Comparison of ENCODE assay signal across 11 cellular contexts in genomic region chr6:139334791-139335446, GRCh38. TPM values are rescaled to one million over a fixed set of nuclear protein-coding genes. Genes with fewer than 3 reads are reported as not detected.
A peak's percentile ranks its signal among the peaks of the same experiment; 100 is the strongest.
DNase-seq lines count a peak whose midpoint lies in the region; ATAC-seq and TF ChIP-seq lines count a peak whose summit lies in the region.
"Had no signal": no experiment of that assay in that cellular context is flagged by ENCODE, and none has a peak within 500 bp of the region (broad histone marks: within the 10 kb centered on the region; RNA-seq: fewer than 3 reads in every experiment).

No MANE protein-coding gene starts in this region.

- no peaks in the 10 kb centered on the region for H4K20me1 ChIP-seq in SK-N-SH (ENCODE audit: insufficient read depth)

- H3K79me2 ChIP-seq in SK-N-SH (ENCODE audit: insufficient read depth), result no peaks in the 10 kb centered on the region

- H3K4me2 ChIP-seq in SK-N-SH (peak overlapping the region; percentile 33; the same call in 1 of the 2 replicates), mesenchymal stem cell (ENCODE audit: low read length, poor library complexity, severe bottlenecking) (no peak overlapping the region)

- H2BK120ac ChIP-seq in mesenchymal stem cell (ENCODE audit: low read depth, low read length), result no peak overlapping the region

- no peak for TF ChIP-seq POLR2A in lower leg skin (IDR thresholded peaks at IDR 0.05)

- H3K9me3 ChIP-seq in SK-N-SH (no peaks in the 10 kb centered on the region), mesenchymal stem cell (ENCODE audit: control insufficient read depth, low read length) (no peaks in the 10 kb centered on the region), aorta (ENCODE audit: control insufficient read depth, low read length) (no peaks in the 10 kb centered on the region)

- intact Hi-C loops in aorta (cut with DNase I) (loop anchor here in 1 of 2 donors (5.0 kb wide), 1 partner anchor 93 kb away; no protein-coding TSS in a partner anchor), lower leg skin (cut with DNase I; ENCODE audit: low total_unique reads) (no loop called here)

- peaks cover 7% of the 10 kb centered on the region for H3F3A ChIP-seq in SK-N-SH (replicated peaks; ENCODE audit: insufficient read depth)

- no peaks in the 10 kb centered on the region for H3K79me1 ChIP-seq in mesenchymal stem cell (replicated peaks; ENCODE audit: low read length, poor library complexity, severe bottlenecking)

- H3K23ac ChIP-seq in mesenchymal stem cell (ENCODE audit: low read length in 2 of 2), result no peak overlapping the region

- 9% methylated on average over 5 of the region's 5 CpGs for WGBS in SK-N-SH (ENCODE audit: low lambda C conversion rate)
- 89% methylated on average over 5 of the region's 5 CpGs for WGBS in mesenchymal stem cell
- 26 to 32% methylated on average over 5 of the region's 5 CpGs for WGBS in aorta, 2 donors
- WGBS in lower leg skin, 2 donors, result 28 to 35% methylated on average over 5 of the region's 5 CpGs

- H3K18ac ChIP-seq in mesenchymal stem cell (ENCODE audit: low read depth in 1 of 2, low read length in 2 of 2), result no peak overlapping the region

- H2BK12ac ChIP-seq in mesenchymal stem cell (ENCODE audit: low read length in 2 of 2), result no peak overlapping the region

- no peak overlapping the region for H4K8ac ChIP-seq in mesenchymal stem cell (ENCODE audit: low read length)

- no peak overlapping the region for H4K91ac ChIP-seq in mesenchymal stem cell (ENCODE audit: low read length)

- H3K4me3 ChIP-seq in SK-N-SH (ENCODE audit: low read depth in 2 of 2, low read length in 1 of 2) (no peak overlapping the region), mesenchymal stem cell (ENCODE audit: insufficient read depth in 1 of 2, low read depth in 1 of 2, low read length in 2 of 2) (peak overlapping the region in 1 of 2 experiments; percentile 40), aorta (ENCODE audit: low read length in 2 of 2) (no peak overlapping the region), lower leg skin (ENCODE audit: low read depth, poor library complexity, severe bottlenecking) (no peak overlapping the region)

- no peaks in the 10 kb centered on the region for H3K9me2 ChIP-seq in SK-N-SH

- H2AFZ ChIP-seq in SK-N-SH (ENCODE audit: low read depth) (peak overlapping the region; percentile 72), mesenchymal stem cell (ENCODE audit: low read depth, low read length) (no peak overlapping the region)

- H2BK5ac ChIP-seq in mesenchymal stem cell (ENCODE audit: low read depth, low read length, poor library complexity, severe bottlenecking), result no peak overlapping the region

- no peak overlapping the region for H2AK5ac ChIP-seq in mesenchymal stem cell (ENCODE audit: low read length, severe bottlenecking)

- CTCF ChIA-PET in SK-N-SH (lab: Yijun Ruan, JAX), result no interaction called here

- ATAC-seq in SK-N-SH treated with all-trans-retinoic acid at 6 μM for 48 hours (no peak), aorta (ENCODE audit: low FRiP score) (peak; percentile 86), HG03196 (IDR thresholded peaks at IDR 0.05; ENCODE audit: unreplicated experiment) (no peak)

- POLR2A ChIA-PET in SK-N-SH (lab: Yijun Ruan, JAX), result no interaction called here

- H3K4ac ChIP-seq in mesenchymal stem cell (ENCODE audit: low read depth in 1 of 2, low read length in 2 of 2), result no peak overlapping the region

- H3K36me3 ChIP-seq in SK-N-SH (replicated peaks in 1 of 2; ENCODE audit: control insufficient read depth in 1 of 2, insufficient read depth in 2 of 2, low read length in 1 of 2), result no peaks in the 10 kb centered on the region
- no peaks in the 10 kb centered on the region for H3K36me3 ChIP-seq in mesenchymal stem cell (ENCODE audit: control insufficient read depth in 1 of 2, insufficient read depth in 2 of 2, low read depth in 1 of 2, low read length in 2 of 2)
- no peaks in the 10 kb centered on the region for H3K36me3 ChIP-seq in aorta (ENCODE audit: control insufficient read depth in 1 of 2, insufficient read depth in 2 of 2, low read length in 1 of 2)

- TF ChIP-seq CTCF in SK-N-SH (IDR thresholded peaks at IDR 0.05) (no peak), lower leg skin (IDR thresholded peaks at IDR 0.05) (no peak)

- H3K27ac ChIP-seq in SK-N-SH (ENCODE audit: low read depth in 2 of 2, low read length in 1 of 2), result peak overlapping the region in 1 of 2 experiments; percentile 55; a peak in 2 of 4 replicates
- no peak overlapping the region for H3K27ac ChIP-seq in mesenchymal stem cell (ENCODE audit: low read length, poor library complexity, severe bottlenecking)
- H3K27ac ChIP-seq in aorta (ENCODE audit: low read depth in 1 of 2, low read length in 2 of 2), result peak overlapping the region in 1 of 2 donors; percentile 76

- no peak for TF ChIP-seq EP300 in SK-N-SH (IDR thresholded peaks at IDR 0.05; ENCODE audit: borderline replicate concordance in 1 of 2, low read depth in 1 of 2, low read length in 1 of 2)

- no peak overlapping the region for H2BK15ac ChIP-seq in mesenchymal stem cell (ENCODE audit: low read depth, poor library complexity, severe bottlenecking)

- H3K9ac ChIP-seq in SK-N-SH (peak overlapping the region; percentile 19; the same call in 1 of the 2 replicates), mesenchymal stem cell (ENCODE audit: low read length) (peak overlapping the region; percentile 88)

- H3K4me1 ChIP-seq in SK-N-SH (ENCODE audit: control insufficient read depth in 1 of 2, insufficient read depth in 2 of 2, low read depth in 1 of 2, low read length in 1 of 2) (peaks cover 0 to 7% of the 10 kb centered on the region in 2 experiments; a peak in 1 of 4 replicates), mesenchymal stem cell (ENCODE audit: control insufficient read depth, insufficient read depth, low read depth, low read length) (no peaks in the 10 kb centered on the region), aorta (ENCODE audit: control insufficient read depth in 1 of 2, insufficient read depth in 2 of 2, low read length in 2 of 2) (peaks cover 2 to 7% of the 10 kb centered on the region in 2 donors)

- H3K14ac ChIP-seq in mesenchymal stem cell (ENCODE audit: low read length in 2 of 2), result no peak overlapping the region

- DNase-seq in SK-N-SH, result no peak
- DNase-seq in dedifferentiated amniotic fluid mesenchymal stem cell (ENCODE audit: extremely low spot score), result peak; percentile 87
- peak; percentile 42 for DNase-seq in mesenchymal stem cell
- DNase-seq in aorta, result no peak
- no peak for DNase-seq in lower leg skin (ENCODE audit: low spot score in 2 of 2)
- no peak for DNase-seq in nucleus accumbens (lab: John Stamatoyannopoulos, UW)
- DNase-seq: activated CD4-positive, CD25-positive, alpha-beta regulatory T cell treated with anti-CD3 and anti-CD28 coated beads, Interleukin-2, amount 50 U/mL, for 72 hours; caudate nucleus; NCI-H2029 treated with DMSO at 0.1 percent for 48 hours had no signal

- no peak for TF ChIP-seq RAD21 in SK-N-SH (IDR thresholded peaks at IDR 0.05; ENCODE audit: low read length)

- H3K27me3 ChIP-seq in SK-N-SH (ENCODE audit: insufficient read depth) (no peaks in the 10 kb centered on the region; the same call in 1 of the 2 replicates), mesenchymal stem cell (ENCODE audit: control insufficient read depth in 1 of 2, insufficient read depth in 1 of 2, low read length in 2 of 2) (no peaks in the 10 kb centered on the region), aorta (ENCODE audit: control insufficient read depth in 1 of 2, insufficient read depth in 2 of 2, low read length in 1 of 2) (no peaks in the 10 kb centered on the region)

TF ChIP-seq in SK-N-SH, 30 proteins besides CTCF, POLR2A, EP300 and RAD21:
- TF ChIP-seq MEF2A (IDR thresholded peaks at IDR 0.05; ENCODE audit: borderline replicate concordance, low read depth) (no peak), FOSL2 (IDR thresholded peaks at IDR 0.05; ENCODE audit: borderline replicate concordance, low read depth) (peak; percentile 43; the same call in 1 of the 2 replicates), TCF12 (IDR thresholded peaks at IDR 0.05) (peak; percentile 9; the same call in 1 of the 2 replicates)

TF ChIP-seq in SK-N-SH treated with all-trans-retinoic acid at 6 μM for 48 hours, 23 proteins besides CTCF, POLR2A, EP300 and RAD21 (continues in another document):
- no peak for TF ChIP-seq ZNF8 (CRISPR knock-in tag; IDR thresholded peaks at IDR 0.05)
- no peak for TF ChIP-seq ESRRG (CRISPR knock-in tag; IDR thresholded peaks at IDR 0.05)
- TF ChIP-seq CREB5 (CRISPR knock-in tag; IDR thresholded peaks at IDR 0.05; ENCODE audit: low read depth), result no peak
- no peak for TF ChIP-seq OSR1 (CRISPR knock-in tag; IDR thresholded peaks at IDR 0.05)
- TF ChIP-seq ZNF70 (CRISPR knock-in tag; IDR thresholded peaks at IDR 0.05), result no peak
- no peak for TF ChIP-seq BACH2 (CRISPR knock-in tag; IDR thresholded peaks at IDR 0.05; ENCODE audit: borderline replicate concordance)
- no peak for TF ChIP-seq RARB (CRISPR knock-in tag; IDR thresholded peaks at IDR 0.05)
- no peak for TF ChIP-seq ZFP30 (CRISPR knock-in tag; IDR thresholded peaks at IDR 0.05)

RNA-seq across cellular contexts. Expression of gene CITED2, which starts 39.5 kb away (rescaled TPM):
- polyA plus RNA-seq in SK-N-SH (2012; rRNA removed) (159 and 173 TPM in 2 replicates), aorta (10 to 100 TPM; 19.3 to 53.8 TPM)
- 133 and 135 TPM in 2 replicates for polyA plus RNA-seq in SK-N-SH (2012; cell fraction: cytosol; rRNA removed)
- 156 and 252 TPM in 2 replicates for polyA plus RNA-seq in SK-N-SH (2012; cell fraction: nucleus; rRNA removed)
- 334 TPM for polyA plus RNA-seq in mesenchymal stem cell (2013, experiment 1 of 2)
- polyA plus RNA-seq in mesenchymal stem cell (2013, experiment 2 of 2), result 337 TPM
- total RNA-seq in aorta (10 to 100 TPM; 53.2 to 64.1 TPM), lower leg skin (100 to 1,000 TPM; 155 to 313 (median 257) TPM)

RNA-seq across cellular contexts. Expression of gene TXLNB, which starts 43.1 kb away (rescaled TPM):
- 0.12 and 0.19 TPM in 2 replicates for polyA plus RNA-seq in SK-N-SH (2012; rRNA removed)
- polyA plus RNA-seq in SK-N-SH (2012; cell fraction: cytosol; rRNA removed), result 0.16 and 0.22 TPM in 2 replicates
- polyA plus RNA-seq in SK-N-SH (2012; cell fraction: nucleus; rRNA removed), result 0.20 and 0.48 TPM in 2 replicates
- 0.55 TPM for polyA plus RNA-seq in mesenchymal stem cell (2013, experiment 1 of 2)
- 0.67 TPM for polyA plus RNA-seq in mesenchymal stem cell (2013, experiment 2 of 2)
- 1 to 10 TPM; 1.5 to 3.4 TPM for total RNA-seq in aorta
- polyA plus RNA-seq in aorta, result under 1 TPM; 0.10 to 0.63 TPM
- under 1 TPM in 2 of 4 donors, not detected in 2; 0.27 to 0.29 TPM for total RNA-seq in lower leg skin

Comparison
In these comparisons a context has a peak if more than half of its experiments do, and no peak if none do; other contexts are left out.
1. DNase-seq: peak in dedifferentiated amniotic fluid mesenchymal stem cell (single experiment) and mesenchymal stem cell (single experiment); none in SK-N-SH (single experiment), aorta (0 of 2), lower leg skin (0 of 2) and nucleus accumbens (0 of 56).